ENCODE assay signal across 18 cellular contexts in genomic region chr1:26728645-26729044, GRCh38. TPM values are rescaled to one million over a fixed set of nuclear protein-coding genes. Genes with fewer than 3 reads are reported as not detected.
DNase-seq lines count a peak whose midpoint lies in the region; ATAC-seq and TF ChIP-seq lines count a peak whose summit lies in the region.
"Had no signal": no experiment of that assay in that cellular context is flagged by ENCODE, and none has a peak within 500 bp of the region (broad histone marks: within the 10 kb centered on the region; RNA-seq: fewer than 3 reads in every experiment).

No MANE protein-coding gene starts in this region.

- in situ Hi-C loops in GM13977 (cut with MboI; ENCODE audit: low pct_unique_long_range_greater_than_20kb, low sequenced_read_pairs, unreplicated experiment): no loop called here

- H3K9me3 Mint-ChIP-seq in activated naive CD8-positive, alpha-beta T cell (ENCODE audit: low read depth): no peaks in the 10 kb centered on the region
- no peaks in the 10 kb centered on the region for H3K9me3 Mint-ChIP-seq in activated naive CD8-positive, alpha-beta T cell treated with anti-CD3 and anti-CD28 coated beads, Interleukin-2, amount 50 U/mL, for 24 hours
- H3K9me3 Mint-ChIP-seq in T-cell: no peaks in the 10 kb centered on the region
- H3K9me3 Mint-ChIP-seq in stimulated activated memory B cell treated with anti-CD40 and anti-IgM and Interleukin-4, amounts not matched to agents 10 μg/mL and 1 μg/mL and 100 μg/mL, for 72 hours: no peaks in the 10 kb centered on the region
- H3K9me3 Mint-ChIP-seq: stimulated activated naive B cell treated with anti-CD40 and anti-IgM and Interleukin-4, amounts not matched to agents 10 μg/mL and 1 μg/mL and 100 μg/mL, for 72 hours had no signal

- ATAC-seq in activated naive CD8-positive, alpha-beta T cell treated with anti-CD3 and anti-CD28 coated beads, Interleukin-2, amount 50 U/mL, for 24 hours: no peak
- ATAC-seq in T-cell (replicated peaks in 1 of 4) (no peak), esophagus mucosa (peak; percentile 64)
- no peak for ATAC-seq in stimulated activated memory B cell treated with anti-CD40 and anti-IgM and Interleukin-4, amounts not matched to agents 10 μg/mL and 1 μg/mL and 100 μg/mL, for 72 hours
- ATAC-seq: Right ventricle myocardium inferior; stimulated activated naive B cell treated with anti-CD40 and anti-IgM and Interleukin-4, amounts not matched to agents 10 μg/mL and 1 μg/mL and 100 μg/mL, for 72 hours had no signal

- H3K4me3 Mint-ChIP-seq in activated naive CD8-positive, alpha-beta T cell: no peak overlapping the region
- H3K4me3 Mint-ChIP-seq in activated naive CD8-positive, alpha-beta T cell treated with anti-CD3 and anti-CD28 coated beads, Interleukin-2, amount 50 U/mL, for 24 hours: no peak overlapping the region
- peak overlapping the region in 1 of 3 donors; percentile 3 for H3K4me3 Mint-ChIP-seq in T-cell
- H3K4me3 Mint-ChIP-seq in stimulated activated memory B cell treated with anti-CD40 and anti-IgM and Interleukin-4, amounts not matched to agents 10 μg/mL and 1 μg/mL and 100 μg/mL, for 72 hours: no peak overlapping the region
- H3K4me3 Mint-ChIP-seq: stimulated activated naive B cell treated with anti-CD40 and anti-IgM and Interleukin-4, amounts not matched to agents 10 μg/mL and 1 μg/mL and 100 μg/mL, for 72 hours had no signal

- H3K27me3 Mint-ChIP-seq in activated naive CD8-positive, alpha-beta T cell: no peaks in the 10 kb centered on the region
- no peaks in the 10 kb centered on the region for H3K27me3 Mint-ChIP-seq in activated naive CD8-positive, alpha-beta T cell treated with anti-CD3 and anti-CD28 coated beads, Interleukin-2, amount 50 U/mL, for 24 hours
- no peaks in the 10 kb centered on the region for H3K27me3 Mint-ChIP-seq in T-cell
- H3K27me3 Mint-ChIP-seq in stimulated activated memory B cell treated with anti-CD40 and anti-IgM and Interleukin-4, amounts not matched to agents 10 μg/mL and 1 μg/mL and 100 μg/mL, for 72 hours: no peaks in the 10 kb centered on the region
- H3K27me3 Mint-ChIP-seq: stimulated activated naive B cell treated with anti-CD40 and anti-IgM and Interleukin-4, amounts not matched to agents 10 μg/mL and 1 μg/mL and 100 μg/mL, for 72 hours had no signal

- peaks cover 90% of the 10 kb centered on the region for H3K4me1 Mint-ChIP-seq in activated naive CD8-positive, alpha-beta T cell (ENCODE audit: low read depth)
- H3K4me1 Mint-ChIP-seq in activated naive CD8-positive, alpha-beta T cell treated with anti-CD3 and anti-CD28 coated beads, Interleukin-2, amount 50 U/mL, for 24 hours: peaks cover 95% of the 10 kb centered on the region
- H3K4me1 Mint-ChIP-seq in T-cell: peaks cover 84 to 92% (median 90%) of the 10 kb centered on the region in 3 donors
- peaks cover 70% of the 10 kb centered on the region for H3K4me1 Mint-ChIP-seq in stimulated activated memory B cell treated with anti-CD40 and anti-IgM and Interleukin-4, amounts not matched to agents 10 μg/mL and 1 μg/mL and 100 μg/mL, for 72 hours

- POLR2A ChIA-PET in T-cell (lab: Charles Lee): interaction anchor here (0.5 to 1.5 kb wide), 5 partner anchors 22 to 188 kb away, joined by 3 to 4 read pairs (median 3); no protein-coding TSS in a partner anchor

- DNase-seq in activated naive CD8-positive, alpha-beta T cell treated with anti-CD3 and anti-CD28 coated beads, Interleukin-2, amount 50 U/mL, for 24 hours: no peak
- DNase-seq in T-cell (no peak), LoVo (ENCODE audit: low spot score) (no peak), GM13977 (ENCODE audit: low spot score) (no peak), NCI-H446 treated with DMSO at 0.1 percent for 48 hours (lab: John Stamatoyannopoulos, UW) (no peak)
- DNase-seq: AML-193; amygdala; GM23248; KG1; NCI-H2029; NCI-H510A treated with DMSO at 0.1 percent for 48 hours; occipital lobe; stimulated activated naive B cell treated with anti-CD40 and anti-IgM and Interleukin-4, amounts not matched to agents 10 μg/mL and 1 μg/mL and 100 μg/mL, for 72 hours; SW 1271 had no signal

- H3K27ac Mint-ChIP-seq in activated naive CD8-positive, alpha-beta T cell: peak overlapping the region; percentile 59
- H3K27ac Mint-ChIP-seq in activated naive CD8-positive, alpha-beta T cell treated with anti-CD3 and anti-CD28 coated beads, Interleukin-2, amount 50 U/mL, for 24 hours: no peak overlapping the region
- peak overlapping the region; percentile 78 to 86 for H3K27ac Mint-ChIP-seq in T-cell
- H3K27ac Mint-ChIP-seq in stimulated activated memory B cell treated with anti-CD40 and anti-IgM and Interleukin-4, amounts not matched to agents 10 μg/mL and 1 μg/mL and 100 μg/mL, for 72 hours: peak overlapping the region; percentile 43

- H3K36me3 Mint-ChIP-seq in activated naive CD8-positive, alpha-beta T cell: peaks cover 13% of the 10 kb centered on the region
- peaks cover 38% of the 10 kb centered on the region for H3K36me3 Mint-ChIP-seq in activated naive CD8-positive, alpha-beta T cell treated with anti-CD3 and anti-CD28 coated beads, Interleukin-2, amount 50 U/mL, for 24 hours (ENCODE audit: low read depth)
- peaks cover 26% of the 10 kb centered on the region for H3K36me3 Mint-ChIP-seq in T-cell
- H3K36me3 Mint-ChIP-seq in stimulated activated memory B cell treated with anti-CD40 and anti-IgM and Interleukin-4, amounts not matched to agents 10 μg/mL and 1 μg/mL and 100 μg/mL, for 72 hours: peaks cover 29% of the 10 kb centered on the region

- TF ChIP-seq CTCF in GM13977 (IDR thresholded peaks at IDR 0.05; ENCODE audit: extremely low read depth, insufficient read depth, missing control alignments): no peak

- CTCF ChIA-PET in T-cell (lab: Charles Lee): interaction anchor here in 1 of 2 donors (0.5 to 2.0 kb wide), 8 partner anchors 11 to 95 kb away, joined by 3 to 10 read pairs (median 4); no protein-coding TSS in a partner anchor

RNA-seq across cellular contexts. Expression of gene ARID1A, which starts 32.8 kb away (rescaled TPM):
- total RNA-seq in T-cell (100 to 1,000 TPM; 122 to 148 (median 126) TPM), esophagus mucosa (44.3 TPM)

RNA-seq across cellular contexts. Expression of gene PIGV, which starts 59.1 kb away (rescaled TPM):
- total RNA-seq in T-cell: 10 to 100 TPM; 10.3 to 24.0 (median 20.3) TPM
- total RNA-seq in esophagus mucosa: 9.4 TPM
